1 cellular context compared by ENCODE assay signal in genomic region chrX:153750126-153750774, GRCh38.
TF ChIP-seq lines count a peak whose summit lies in the region.

No MANE protein-coding gene starts in this region.

TF ChIP-seq in HepG2, 621 proteins besides CTCF, POLR2A, EP300 and RAD21 (continued from another document):
- TF ChIP-seq THAP9 (CRISPR knock-in tag; IDR thresholded peaks at IDR 0.05; ENCODE audit: borderline replicate concordance), result no peak
- TF ChIP-seq HMG20A (CRISPR knock-in tag; IDR thresholded peaks at IDR 0.05; ENCODE audit: borderline replicate concordance), result no peak
- no peak for TF ChIP-seq ZEB1 (IDR thresholded peaks at IDR 0.05; ENCODE audit: insufficient replicate concordance, low read depth)
- no peak for TF ChIP-seq U2AF1 (optimal IDR thresholded peaks at IDR 0.05; ENCODE audit: low read depth, low read length)
- no peak for TF ChIP-seq ZBTB25 (CRISPR knock-in tag; IDR thresholded peaks at IDR 0.05)
- 0 out of 2 replicates have a peak, but pooled peaks have one; percentile 12 for TF ChIP-seq GATAD2A (CRISPR knock-in tag; IDR thresholded peaks at IDR 0.05)
- TF ChIP-seq ZNF263 (CRISPR knock-in tag; IDR thresholded peaks at IDR 0.05), result no peak
- no peak for TF ChIP-seq ZNF740 (CRISPR knock-in tag; IDR thresholded peaks at IDR 0.05)
- TF ChIP-seq PITX1 (CRISPR knock-in tag; IDR thresholded peaks at IDR 0.05), result no peak
- no peak for TF ChIP-seq ZNF549 (CRISPR knock-in tag; IDR thresholded peaks at IDR 0.05)
- TF ChIP-seq KDM2A (CRISPR knock-in tag; IDR thresholded peaks at IDR 0.05; ENCODE audit: borderline replicate concordance, low read depth), result no peak
- TF ChIP-seq, protein P1, sequence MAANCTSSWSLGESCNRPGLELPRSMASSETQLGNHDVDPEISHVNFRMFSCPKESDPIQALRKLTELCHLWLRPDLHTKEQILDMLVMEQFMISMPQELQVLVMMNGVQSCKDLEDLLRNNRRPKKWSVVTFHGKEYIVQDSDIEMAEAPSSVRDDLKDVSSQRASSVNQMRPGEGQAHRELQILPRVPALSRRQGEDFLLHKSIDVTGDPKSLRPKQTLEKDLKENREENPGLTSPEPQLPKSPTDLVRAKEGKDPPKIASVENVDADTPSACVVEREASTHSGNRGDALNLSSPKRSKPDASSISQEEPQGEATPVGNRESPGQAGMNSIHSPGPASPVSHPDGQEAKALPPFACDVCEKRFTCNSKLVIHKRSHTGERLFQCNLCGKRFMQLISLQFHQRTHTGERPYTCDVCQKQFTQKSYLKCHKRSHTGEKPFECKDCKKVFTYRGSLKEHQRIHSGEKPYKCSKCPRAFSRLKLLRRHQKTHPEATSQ (CRISPR knock-in tag; IDR thresholded peaks at IDR 0.05; ENCODE audit: borderline replicate concordance), result no peak
- no peak for TF ChIP-seq CBFB (CRISPR knock-in tag; IDR thresholded peaks at IDR 0.05)
- no peak for TF ChIP-seq ARID4A (CRISPR knock-in tag; IDR thresholded peaks at IDR 0.05; ENCODE audit: borderline replicate concordance)
- TF ChIP-seq, protein P2, sequence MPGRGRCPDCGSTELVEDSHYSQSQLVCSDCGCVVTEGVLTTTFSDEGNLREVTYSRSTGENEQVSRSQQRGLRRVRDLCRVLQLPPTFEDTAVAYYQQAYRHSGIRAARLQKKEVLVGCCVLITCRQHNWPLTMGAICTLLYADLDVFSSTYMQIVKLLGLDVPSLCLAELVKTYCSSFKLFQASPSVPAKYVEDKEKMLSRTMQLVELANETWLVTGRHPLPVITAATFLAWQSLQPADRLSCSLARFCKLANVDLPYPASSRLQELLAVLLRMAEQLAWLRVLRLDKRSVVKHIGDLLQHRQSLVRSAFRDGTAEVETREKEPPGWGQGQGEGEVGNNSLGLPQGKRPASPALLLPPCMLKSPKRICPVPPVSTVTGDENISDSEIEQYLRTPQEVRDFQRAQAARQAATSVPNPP (CRISPR knock-in tag; IDR thresholded peaks at IDR 0.05), result no peak
- TF ChIP-seq HDAC6 (IDR thresholded peaks at IDR 0.05; ENCODE audit: low read depth, low read length), result no peak
- no peak for TF ChIP-seq HDAC2 (CRISPR knock-in tag; IDR thresholded peaks at IDR 0.05)
- TF ChIP-seq, protein P3, sequence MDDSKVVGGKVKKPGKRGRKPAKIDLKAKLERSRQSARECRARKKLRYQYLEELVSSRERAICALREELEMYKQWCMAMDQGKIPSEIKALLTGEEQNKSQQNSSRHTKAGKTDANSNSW (CRISPR knock-in tag; IDR thresholded peaks at IDR 0.05; ENCODE audit: borderline replicate concordance), result no peak
- TF ChIP-seq CCAR2 (optimal IDR thresholded peaks at IDR 0.05; ENCODE audit: low read depth, low read length), result no peak
- TF ChIP-seq SOX6 (IDR thresholded peaks at IDR 0.05), result no peak
- TF ChIP-seq SOX6 (CRISPR knock-in tag; IDR thresholded peaks at IDR 0.05), result no peak
- no peak for TF ChIP-seq MBNL3 (CRISPR knock-in tag; conservative IDR thresholded peaks at IDR 0.05)
- TF ChIP-seq SKI (IDR thresholded peaks at IDR 0.05; ENCODE audit: partially characterized antibody), result no peak
- TF ChIP-seq GABPA (IDR thresholded peaks at IDR 0.05; ENCODE audit: low read depth, low read length), result no peak
- TF ChIP-seq GABPA (CRISPR knock-in tag; IDR thresholded peaks at IDR 0.05; ENCODE audit: low read depth), result peak; percentile 42; the same call in 1 of the 2 replicates
- TF ChIP-seq CEBPB (IDR thresholded peaks at IDR 0.05; ENCODE audit: borderline replicate concordance, low read depth, low read length), result peak; percentile 27; the same call in 1 of the 2 replicates
- TF ChIP-seq, protein P4, sequence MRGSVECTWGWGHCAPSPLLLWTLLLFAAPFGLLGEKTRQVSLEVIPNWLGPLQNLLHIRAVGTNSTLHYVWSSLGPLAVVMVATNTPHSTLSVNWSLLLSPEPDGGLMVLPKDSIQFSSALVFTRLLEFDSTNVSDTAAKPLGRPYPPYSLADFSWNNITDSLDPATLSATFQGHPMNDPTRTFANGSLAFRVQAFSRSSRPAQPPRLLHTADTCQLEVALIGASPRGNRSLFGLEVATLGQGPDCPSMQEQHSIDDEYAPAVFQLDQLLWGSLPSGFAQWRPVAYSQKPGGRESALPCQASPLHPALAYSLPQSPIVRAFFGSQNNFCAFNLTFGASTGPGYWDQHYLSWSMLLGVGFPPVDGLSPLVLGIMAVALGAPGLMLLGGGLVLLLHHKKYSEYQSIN (CRISPR knock-in tag; IDR thresholded peaks at IDR 0.05; ENCODE audit: borderline replicate concordance), result no peak
- no peak for TF ChIP-seq HCFC1 (IDR thresholded peaks at IDR 0.05; ENCODE audit: low read depth, low read length)
- no peak for TF ChIP-seq SMAD1 (CRISPR knock-in tag; IDR thresholded peaks at IDR 0.05; ENCODE audit: borderline replicate concordance, low read depth)
- no peak for TF ChIP-seq ZC3H13 (CRISPR knock-in tag; IDR thresholded peaks at IDR 0.05)
- TF ChIP-seq MIER2 (CRISPR knock-in tag; IDR thresholded peaks at IDR 0.05), result no peak
- no peak for TF ChIP-seq GTF3A (CRISPR knock-in tag; conservative IDR thresholded peaks at IDR 0.05)
- TF ChIP-seq ZNF205 (CRISPR knock-in tag; IDR thresholded peaks at IDR 0.05), result no peak
- TF ChIP-seq REXO4 (CRISPR knock-in tag; IDR thresholded peaks at IDR 0.05; ENCODE audit: borderline replicate concordance), result no peak
- peak; percentile 28 to 53; a peak in 2 of 4 replicates for TF ChIP-seq NR2F1 (CRISPR knock-in tag; IDR thresholded peaks at IDR 0.05)
- no peak for TF ChIP-seq JARID2 (CRISPR knock-in tag; IDR thresholded peaks at IDR 0.05; ENCODE audit: insufficient replicate concordance)
- TF ChIP-seq NR2F6 (IDR thresholded peaks at IDR 0.05), result no peak
- TF ChIP-seq NR2F6 (CRISPR knock-in tag; IDR thresholded peaks at IDR 0.05), result peak; percentile 70
- no peak for TF ChIP-seq GMEB2 (CRISPR knock-in tag; IDR thresholded peaks at IDR 0.05; ENCODE audit: low read depth)
- no peak for TF ChIP-seq ZNF782 (CRISPR knock-in tag; IDR thresholded peaks at IDR 0.05; ENCODE audit: borderline replicate concordance)
- TF ChIP-seq, protein P5, sequence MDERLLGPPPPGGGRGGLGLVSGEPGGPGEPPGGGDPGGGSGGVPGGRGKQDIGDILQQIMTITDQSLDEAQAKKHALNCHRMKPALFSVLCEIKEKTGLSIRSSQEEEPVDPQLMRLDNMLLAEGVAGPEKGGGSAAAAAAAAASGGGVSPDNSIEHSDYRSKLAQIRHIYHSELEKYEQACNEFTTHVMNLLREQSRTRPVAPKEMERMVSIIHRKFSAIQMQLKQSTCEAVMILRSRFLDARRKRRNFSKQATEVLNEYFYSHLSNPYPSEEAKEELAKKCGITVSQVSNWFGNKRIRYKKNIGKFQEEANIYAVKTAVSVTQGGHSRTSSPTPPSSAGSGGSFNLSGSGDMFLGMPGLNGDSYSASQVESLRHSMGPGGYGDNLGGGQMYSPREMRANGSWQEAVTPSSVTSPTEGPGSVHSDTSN (CRISPR knock-in tag; IDR thresholded peaks at IDR 0.05), result no peak
